In genomic region chr19:33245948-33246728, GRCh38 we compare ENCODE assay signal across 10 cellular contexts. TPM values are rescaled to one million over a fixed set of nuclear protein-coding genes. Genes with fewer than 3 reads are reported as not detected.
DNase-seq lines count a peak whose midpoint lies in the region; ATAC-seq and TF ChIP-seq lines count a peak whose summit lies in the region.
"Had no signal": no experiment of that assay in that cellular context is flagged by ENCODE, and none has a peak within 500 bp of the region (broad histone marks: within the 10 kb centered on the region; RNA-seq: fewer than 3 reads in every experiment).

No MANE protein-coding gene starts in this region.

- no peaks in the 10 kb centered on the region for H3K4me1 Mint-ChIP-seq in T-cell

- no peak overlapping the region for H3K27ac Mint-ChIP-seq in T-cell
- H3K27ac Mint-ChIP-seq: activated CD4-positive, alpha-beta memory T cell treated with anti-CD3 and anti-CD28 coated beads for 36 hours; dendritic cell treated with granulocyte-macrophage colony-stimulating factor and Interleukin-4, amounts not matched to agents 40 ng/mL and 50 ng/mL, for 4 days had no signal

- H3K27ac ChIP-seq in esophagus muscularis mucosa (replicated peaks in 1 of 4) (no peak overlapping the region), parathyroid adenoma (no peak overlapping the region)

- no peak overlapping the region for H3K4me3 Mint-ChIP-seq in T-cell
- H3K4me3 Mint-ChIP-seq: activated CD4-positive, alpha-beta memory T cell treated with anti-CD3 and anti-CD28 coated beads for 36 hours; dendritic cell treated with granulocyte-macrophage colony-stimulating factor and Interleukin-4, amounts not matched to agents 40 ng/mL and 50 ng/mL, for 4 days had no signal

- DNase-seq in GM12864 (ENCODE audit: low read depth) (no peak), NB4 (ENCODE audit: low read depth) (peak; percentile 32), esophagus muscularis mucosa (ENCODE audit: extremely low spot score) (no peak), SHP77 treated with DMSO at 0.1 percent for 48 hours (lab: John Stamatoyannopoulos, UW) (no peak), T-cell (no peak), globus pallidus (ENCODE audit: low spot score) (no peak)
- no peak for DNase-seq in activated T-cell treated with anti-CD3 and anti-CD28 coated beads, Interleukin-2, amount 50 U/mL, for 1 hour
- DNase-seq: activated CD4-positive, alpha-beta memory T cell treated with anti-CD3 and anti-CD28 coated beads for 36 hours had no signal

- CTCF ChIA-PET in T-cell (lab: Charles Lee), result interaction anchor here in 1 of 2 donors (0.6 kb wide), 1 partner anchor 38 kb away, joined by 3 read pairs; no protein-coding TSS in a partner anchor

- H2AFZ ChIP-seq in parathyroid adenoma, result no peak overlapping the region

- no peak overlapping the region for H3K4me2 ChIP-seq in parathyroid adenoma (ENCODE audit: low read length)

- TF ChIP-seq CTCF in GM12864 (IDR thresholded peaks at IDR 0.05; ENCODE audit: low read depth, low read length, missing control alignments) (peak; percentile 67), NB4 (IDR thresholded peaks at IDR 0.05; ENCODE audit: low read depth, low read length) (peak; percentile 50), esophagus muscularis mucosa (IDR thresholded peaks at IDR 0.05) (peak in 2 of 3 experiments; percentile 19 to 40), parathyroid adenoma (IDR thresholded peaks at IDR 0.05) (peak; percentile 38)

- H3K4me3 ChIP-seq in GM12864 (ENCODE audit: low read depth, low read length), result no peak overlapping the region
- H3K4me3 ChIP-seq in NB4 (ENCODE audit: low read depth, low read length), result no peak overlapping the region
- H3K4me3 ChIP-seq in esophagus muscularis mucosa, result no peak overlapping the region
- H3K4me3 ChIP-seq in parathyroid adenoma (ENCODE audit: low read depth, low read length), result no peak overlapping the region

- peaks cover 2% of the 10 kb centered on the region for H3K79me2 ChIP-seq in parathyroid adenoma

- TF ChIP-seq POLR2A in NB4 (IDR thresholded peaks at IDR 0.05; ENCODE audit: extremely low read depth, insufficient read length) (no peak), esophagus muscularis mucosa (IDR thresholded peaks at IDR 0.05; ENCODE audit: low read depth) (no peak)

- intact Hi-C loops in esophagus muscularis mucosa (cut with DNase I), result no loop called here

- POLR2A ChIA-PET in T-cell (lab: Charles Lee), result no interaction called here

- H3K36me3 ChIP-seq in esophagus muscularis mucosa (no peaks in the 10 kb centered on the region), parathyroid adenoma (ENCODE audit: control insufficient read depth, insufficient read depth, low read length) (no peaks in the 10 kb centered on the region)

- H3K27me3 ChIP-seq in esophagus muscularis mucosa (peaks cover 0 to 23% (median 0%) of the 10 kb centered on the region in 4 donors), parathyroid adenoma (ENCODE audit: control insufficient read depth, insufficient read depth, low read length) (no peaks in the 10 kb centered on the region)

- 79% methylated on average over 7 of the region's 7 CpGs for WGBS in esophagus muscularis mucosa

- peaks cover 4 to 6% of the 10 kb centered on the region in 2 donors for H3K27me3 Mint-ChIP-seq in T-cell
- H3K27me3 Mint-ChIP-seq: activated CD4-positive, alpha-beta memory T cell treated with anti-CD3 and anti-CD28 coated beads for 36 hours had no signal

- no peak for TF ChIP-seq EP300 in esophagus muscularis mucosa (IDR thresholded peaks at IDR 0.05)

- no peaks in the 10 kb centered on the region for H3K36me3 Mint-ChIP-seq in T-cell
- H3K36me3 Mint-ChIP-seq: activated CD4-positive, alpha-beta memory T cell treated with anti-CD3 and anti-CD28 coated beads for 36 hours had no signal

- no peak overlapping the region for H3K9ac ChIP-seq in parathyroid adenoma

- no peak for ATAC-seq in T-cell (replicated peaks in 1 of 4)

- peaks cover 0 to 13% (median 9%) of the 10 kb centered on the region in 4 donors for H3K9me3 ChIP-seq in esophagus muscularis mucosa
- no peaks in the 10 kb centered on the region for H3K9me3 ChIP-seq in parathyroid adenoma (ENCODE audit: control insufficient read depth, low read length)

- peaks cover 0 to 10% (median 8%) of the 10 kb centered on the region in 4 donors for H3K4me1 ChIP-seq in esophagus muscularis mucosa
- peaks cover 8% of the 10 kb centered on the region for H3K4me1 ChIP-seq in parathyroid adenoma

- H3K9me3 Mint-ChIP-seq in T-cell, result no peaks in the 10 kb centered on the region
- H3K9me3 Mint-ChIP-seq: dendritic cell treated with granulocyte-macrophage colony-stimulating factor and Interleukin-4, amounts not matched to agents 40 ng/mL and 50 ng/mL, for 4 days had no signal

RNA-seq across cellular contexts. Expression of gene SLC7A10, which starts 20.5 kb away (rescaled TPM):
- total RNA-seq in esophagus muscularis mucosa, result not detected
- total RNA-seq in T-cell, result not detected
- total RNA-seq: activated CD4-positive, alpha-beta memory T cell treated with anti-CD3 and anti-CD28 coated beads for 36 hours had no signal

RNA-seq across cellular contexts. Expression of gene LRP3, which starts 52.0 kb away (rescaled TPM):
- total RNA-seq in esophagus muscularis mucosa (10 to 100 TPM; 34.5 to 76.7 (median 62.6) TPM), T-cell (under 1 TPM in 3 of 5 donors, not detected in 2; 0.13 to 0.55 (median 0.19) TPM)

RNA-seq across cellular contexts. Expression of gene CEBPA, which starts 56.2 kb away (rescaled TPM):
- 10 to 100 TPM in 2 of 4 donors, 1 to 10 TPM in 2; 5.1 to 15.9 (median 8.9) TPM for total RNA-seq in esophagus muscularis mucosa
- total RNA-seq in T-cell, result 1 to 10 TPM; 1.1 to 2.1 (median 1.8) TPM

Comparison
In these comparisons a context has a peak if more than half of its experiments do, and no peak if none do; other contexts are left out.
1. RNA of gene LRP3, which starts 52.0 kb away (total RNA-seq): 34.5 to 76.7 TPM in esophagus muscularis mucosa; 0.13 to 0.55 TPM in T-cell; every median in the first group is over 10 times any median in the second.
2. Peak in every context shown above with its lines, with median percentiles within 50 percentile points of each other: CTCF ChIP-seq.